Comparison of ENCODE assay signal across 8 cellular contexts in the genomic region with DNA sequence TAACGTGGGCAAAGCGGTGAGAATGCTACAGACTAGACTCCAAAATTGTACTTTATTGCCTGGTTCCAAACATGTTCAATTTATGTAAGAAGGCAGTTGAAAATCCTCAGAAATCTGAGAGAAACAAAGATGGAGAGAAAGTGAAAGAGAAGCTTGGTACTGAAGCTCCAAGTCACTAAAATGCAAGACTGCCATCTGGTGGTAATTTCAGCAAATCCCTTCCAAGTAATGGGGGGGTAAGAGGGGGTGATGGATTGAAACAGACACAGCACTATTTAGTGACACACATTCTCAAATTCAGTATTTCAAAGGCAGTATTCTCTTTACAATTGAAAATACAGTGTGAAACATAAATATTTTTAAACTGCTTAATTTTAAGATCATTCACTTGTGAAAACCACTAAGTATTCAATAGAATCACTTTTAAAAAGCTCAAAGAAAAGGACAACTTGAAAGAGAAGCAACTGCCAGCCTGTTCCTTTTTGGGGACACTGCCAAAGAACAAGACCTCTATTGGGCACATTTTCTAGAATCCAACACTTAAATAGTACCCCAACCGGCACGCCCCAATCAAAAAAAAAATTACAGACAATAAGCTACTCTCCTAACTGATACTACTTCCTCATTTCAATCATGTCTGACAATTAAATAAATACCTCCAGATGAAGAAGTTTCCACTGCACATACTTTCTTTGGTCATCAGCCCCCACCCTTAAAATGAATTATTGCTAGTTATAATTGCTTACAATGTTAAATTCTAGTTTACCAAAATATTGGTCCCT.
DNase-seq lines count a peak whose midpoint lies in the region; ATAC-seq and TF ChIP-seq lines count a peak whose summit lies in the region.

No MANE protein-coding gene starts in this region.

- no peaks in the 10 kb centered on the region for H3K9me3 Mint-ChIP-seq in Calu3 (ENCODE audit: low read depth, unreplicated experiment)
- no peaks in the 10 kb centered on the region for H3K9me3 Mint-ChIP-seq in activated CD8-positive, alpha-beta T cell treated with anti-CD3 and anti-CD28 coated beads for 36 hours
- H3K9me3 Mint-ChIP-seq in nephron progenitor cell: no peaks in the 10 kb centered on the region

- H3K4me1 Mint-ChIP-seq in Calu3 (ENCODE audit: low read depth, unreplicated experiment) (peaks cover 9% of the 10 kb centered on the region), nephron progenitor cell (peaks cover 15% of the 10 kb centered on the region)
- peaks cover 11% of the 10 kb centered on the region for H3K4me1 Mint-ChIP-seq in activated CD8-positive, alpha-beta T cell treated with anti-CD3 and anti-CD28 coated beads for 36 hours (ENCODE audit: low read depth)

- intact Hi-C loops in Calu3 (cut with micrococcal nuclease; ENCODE audit: unreplicated experiment): loop anchor here (2.0 to 5.0 kb wide), 3 partner anchors 178 to 1213 kb away; no protein-coding TSS in a partner anchor
- intact Hi-C loops in activated CD8-positive, alpha-beta T cell treated with anti-CD3 and anti-CD28 coated beads for 36 hours (cut with micrococcal nuclease): no loop called here

- peak overlapping the region; percentile 56 for H3K27ac Mint-ChIP-seq in Calu3 (ENCODE audit: unreplicated experiment)
- peak overlapping the region; percentile 72 for H3K27ac Mint-ChIP-seq in activated CD8-positive, alpha-beta T cell treated with anti-CD3 and anti-CD28 coated beads for 36 hours
- H3K27ac Mint-ChIP-seq in nephron progenitor cell: peak overlapping the region; percentile 43

- BruUV-seq in Calu3 (replicated peaks; lab: Mats Ljungman, UMichigan): no TSS peak

- TF ChIP-seq CTCF in Calu3 (IDR thresholded peaks at IDR 0.05; ENCODE audit: unreplicated experiment) (peak; percentile 47), nephron progenitor cell (IDR thresholded peaks at IDR 0.05) (peak; percentile 81)
- TF ChIP-seq CTCF in activated CD8-positive, alpha-beta T cell treated with anti-CD3 and anti-CD28 coated beads for 36 hours (IDR thresholded peaks at IDR 0.05): peak; percentile 74

- no peaks in the 10 kb centered on the region for H3K27me3 Mint-ChIP-seq in Calu3 (ENCODE audit: unreplicated experiment)
- H3K27me3 Mint-ChIP-seq in activated CD8-positive, alpha-beta T cell treated with anti-CD3 and anti-CD28 coated beads for 36 hours: no peaks in the 10 kb centered on the region
- H3K27me3 Mint-ChIP-seq in nephron progenitor cell (ENCODE audit: low read depth, poor library complexity): no peaks in the 10 kb centered on the region

- H3K36me3 Mint-ChIP-seq in Calu3 (ENCODE audit: insufficient read depth, unreplicated experiment) (no peaks in the 10 kb centered on the region), nephron progenitor cell (ENCODE audit: low read depth) (peaks cover 5% of the 10 kb centered on the region)
- peaks cover 4% of the 10 kb centered on the region for H3K36me3 Mint-ChIP-seq in activated CD8-positive, alpha-beta T cell treated with anti-CD3 and anti-CD28 coated beads for 36 hours (ENCODE audit: low read depth)

- ATAC-seq in GM19043 (IDR thresholded peaks at IDR 0.05; ENCODE audit: low read depth, unreplicated experiment) (peak; percentile 95), HG03139 (IDR thresholded peaks at IDR 0.05; ENCODE audit: unreplicated experiment) (peak; percentile 94)
- peak; percentile 87 for ATAC-seq in activated CD8-positive, alpha-beta T cell treated with anti-CD3 and anti-CD28 coated beads for 36 hours

- CTCF ChIA-PET in Calu3 (lab: Charles Lee): interaction anchor here (0.6 to 1.4 kb wide), 14 partner anchors 40 to 1213 kb away, joined by 3 to 17 read pairs (median 4); no protein-coding TSS in a partner anchor
- CTCF ChIA-PET in activated CD8-positive, alpha-beta T cell treated with anti-CD3 and anti-CD28 coated beads for 36 hours (lab: Charles Lee): interaction anchor here (0.7 to 3.2 kb wide), 35 partner anchors 9 to 1214 kb away, joined by 3 to 25 read pairs (median 4); no protein-coding TSS in a partner anchor

- H3K4me3 Mint-ChIP-seq in Calu3 (ENCODE audit: low read depth, unreplicated experiment) (no peak overlapping the region), nephron progenitor cell (no peak overlapping the region)
- peak overlapping the region; percentile 44 for H3K4me3 Mint-ChIP-seq in activated CD8-positive, alpha-beta T cell treated with anti-CD3 and anti-CD28 coated beads for 36 hours

- DNase-seq in Calu3 (peak; percentile 31), NCI-H2196 treated with DMSO at 0.1 percent for 48 hours (lab: John Stamatoyannopoulos, UW; ENCODE audit: unreplicated experiment) (peak; percentile 41), fibroblast of peridontal ligament (ENCODE audit: extremely low read depth) (peak; percentile 94), nephron progenitor cell (peak; percentile 48)
- DNase-seq in activated CD8-positive, alpha-beta T cell treated with anti-CD3 and anti-CD28 coated beads for 36 hours: peak; percentile 45
- no peak for DNase-seq in activated effector memory CD4-positive, alpha-beta T cell treated with anti-CD3 and anti-CD28 coated beads, Interleukin-2, amount 50 U/mL, for 16 hours

- POLR2A ChIA-PET in activated CD8-positive, alpha-beta T cell treated with anti-CD3 and anti-CD28 coated beads for 36 hours (lab: Charles Lee): interaction anchor here (0.9 kb wide), 1 partner anchor 88 kb away, joined by 3 read pairs; no protein-coding TSS in a partner anchor
